Comparison of ENCODE assay signal across 24 cellular contexts in the genomic region with DNA sequence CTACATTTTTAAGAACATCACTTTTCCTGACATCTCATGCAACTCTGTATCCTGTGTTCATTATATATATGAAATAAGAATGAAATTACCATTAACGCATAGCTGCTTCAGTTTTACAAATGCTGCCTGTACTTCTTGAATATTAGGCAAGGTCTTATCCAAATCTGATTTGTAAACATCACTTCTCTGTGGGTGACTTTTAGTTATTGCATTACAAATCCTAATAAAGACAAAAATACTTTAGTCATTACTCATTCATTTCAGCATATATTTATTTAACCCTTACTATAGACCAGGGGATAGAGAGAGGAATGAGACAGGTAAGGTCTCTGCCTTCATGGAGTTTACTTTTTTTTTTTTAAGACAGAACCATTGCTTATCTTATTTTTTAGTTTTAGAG. TPM values are rescaled to one million over a fixed set of nuclear protein-coding genes. Genes with fewer than 3 reads are reported as not detected.
DNase-seq lines count a peak whose midpoint lies in the region; ATAC-seq, FAIRE-seq and TF ChIP-seq lines count a peak whose summit lies in the region.
"Had no signal": no experiment of that assay in that cellular context is flagged by ENCODE, and none has a peak within 500 bp of the region (broad histone marks: within the 10 kb centered on the region; RNA-seq: fewer than 3 reads in every experiment).

No MANE protein-coding gene starts in this region.

- H3K4me2 ChIP-seq in fibroblast of lung (ENCODE audit: extremely low read depth, insufficient read depth, low read length) = no peak overlapping the region

- H3K27me3 ChIP-seq in fibroblast of lung (ENCODE audit: control insufficient read depth, insufficient read depth, low read length) (no peaks in the 10 kb centered on the region), psoas muscle (ENCODE audit: insufficient read depth in 3 of 3, low read length in 2 of 3) (no peaks in the 10 kb centered on the region)
- H3K27me3 ChIP-seq: heart left ventricle, right lobe of liver had no signal

- WGBS in psoas muscle, 3 donors = 93 to 98% (median 97%) methylated on average over 1 of the region's 1 CpG

- H3K9me3 ChIP-seq in fibroblast of lung (ENCODE audit: control insufficient read depth, insufficient read depth, low read depth, low read length) (no peaks in the 10 kb centered on the region), psoas muscle (no peaks in the 10 kb centered on the region), kidney (ENCODE audit: control insufficient read depth in 1 of 2, low read length in 2 of 2) (no peaks in the 10 kb centered on the region)
- H3K9me3 ChIP-seq: left ventricle myocardium inferior had no signal

- FAIRE-seq in RCC 7860 (lab: Jason Lieb, UNC) = no peak
- FAIRE-seq in kidney (lab: Jason Lieb, UNC) = no peak

- H3K36me3 ChIP-seq in fibroblast of lung (ENCODE audit: control insufficient read depth, insufficient read depth, low read length) (peaks cover 16% of the 10 kb centered on the region), psoas muscle (ENCODE audit: insufficient read depth in 1 of 2, low read depth in 1 of 2) (peaks cover 17 to 90% of the 10 kb centered on the region in 2 donors), kidney (ENCODE audit: control insufficient read depth in 1 of 2, insufficient read depth in 2 of 2, low read length in 2 of 2) (peaks cover 41 to 72% of the 10 kb centered on the region in 2 donors)

- ATAC-seq in psoas muscle = no peak

- H3K9ac ChIP-seq in fibroblast of lung (ENCODE audit: insufficient read depth, low read length) (no peak overlapping the region), kidney (ENCODE audit: low read length in 2 of 2) (no peak overlapping the region)
- H3K9ac ChIP-seq: parathyroid adenoma had no signal

- TF ChIP-seq CTCF in fibroblast of lung (conservative IDR thresholded peaks at IDR 0.05 in 1 of 2, IDR thresholded peaks at IDR 0.05 in 1 of 2; ENCODE audit: low read depth in 1 of 2, low read length in 2 of 2) (no peak), psoas muscle (IDR thresholded peaks at IDR 0.05) (no peak), kidney (IDR thresholded peaks at IDR 0.05; ENCODE audit: borderline replicate concordance, extremely low read depth, insufficient read depth) (no peak)

- H3K79me2 ChIP-seq in fibroblast of lung (ENCODE audit: control insufficient read depth, insufficient read depth, low read length) = no peaks in the 10 kb centered on the region
- H3K79me2 ChIP-seq: parathyroid adenoma had no signal

- no peak overlapping the region for H2AFZ ChIP-seq in fibroblast of lung (ENCODE audit: low read length)
- H2AFZ ChIP-seq: parathyroid adenoma had no signal

- no peaks in the 10 kb centered on the region for H4K20me1 ChIP-seq in fibroblast of lung (ENCODE audit: control insufficient read depth, extremely low read depth, insufficient read depth, low read length)

- H3K4me3 ChIP-seq in fibroblast of lung (replicated peaks in 1 of 4; ENCODE audit: control extremely low read depth in 1 of 4, insufficient read depth in 1 of 4, low read depth in 3 of 4, low read length in 4 of 4) (no peak overlapping the region), psoas muscle (no peak overlapping the region), kidney (ENCODE audit: low read length in 2 of 2) (no peak overlapping the region)
- H3K4me3 ChIP-seq: heart left ventricle, left ventricle myocardium inferior, right lobe of liver had no signal

- no peak overlapping the region for H3K27ac ChIP-seq in fibroblast of lung (ENCODE audit: insufficient read depth, low read length)
- H3K27ac ChIP-seq in psoas muscle = peak overlapping the region; percentile 72
- H3K27ac ChIP-seq in kidney (ENCODE audit: low read depth in 2 of 2, low read length in 2 of 2) = no peak overlapping the region
- H3K27ac ChIP-seq: parathyroid adenoma, right lobe of liver had no signal

- DNase-seq in ELR (ENCODE audit: low read depth) (peak; percentile 58), RCC 7860 (ENCODE audit: low spot score) (peak; percentile 8), fibroblast of lung (ENCODE audit: low read depth in 2 of 2) (peak; percentile 16 to 36), psoas muscle (no peak), kidney (no peak), NCI-H2107 (lab: John Stamatoyannopoulos, UW) (no peak), NCI-H446 (lab: John Stamatoyannopoulos, UW) (no peak)
- DNase-seq: activated CD4-positive, CD25-positive, alpha-beta regulatory T cell; activated naive CD4-positive, alpha-beta T cell; activated T-cell treated with anti-CD3 and anti-CD28 coated beads for 4 hours; CD4-positive, alpha-beta memory T cell; DMS153; GF-D8; KG1; midbrain; natural killer cell; NCI-H1694; NCI-H526 treated with DMSO at 0.1 percent for 48 hours; right lobe of liver; SHP77 treated with DMSO at 0.1 percent for 48 hours; substantia nigra had no signal

- peaks cover 9% of the 10 kb centered on the region for H3K4me1 ChIP-seq in fibroblast of lung (ENCODE audit: control insufficient read depth, extremely low read depth, insufficient read depth, low read length)
- peaks cover 25% of the 10 kb centered on the region for H3K4me1 ChIP-seq in psoas muscle
- no peaks in the 10 kb centered on the region for H3K4me1 ChIP-seq in kidney (ENCODE audit: control insufficient read depth in 1 of 2, insufficient read depth in 1 of 2, low read depth in 1 of 2, low read length in 2 of 2)
- H3K4me1 ChIP-seq: parathyroid adenoma had no signal

- intact Hi-C loops in psoas muscle (cut with DNase I) = loop anchor here (5.0 kb wide), 1 partner anchor 38 kb away; a partner anchor contains a TSS
- intact Hi-C loops in kidney (cut with DNase I) = no loop called here

RNA-seq across cellular contexts. Expression of a gene that starts 36.8 kb away (rescaled TPM):
- 13.6 and 17.3 TPM in 2 replicates for total RNA-seq in fibroblast of lung
- 24.0 and 44.6 TPM in 2 replicates for polyA plus RNA-seq in fibroblast of lung
- polyA plus RNA-seq in fibroblast of lung (2012) = 12.4 and 23.1 TPM in 2 replicates
- polyA minus RNA-seq in fibroblast of lung (ENCODE audit: low replicate concordance) = 6.3 and 16.5 TPM in 2 replicates
- total RNA-seq in psoas muscle = 10 to 100 TPM; 22.1 to 52.3 (median 37.1) TPM
- polyA plus RNA-seq in psoas muscle = 10 to 100 TPM; 15.0 to 42.9 (median 16.9) TPM
- total RNA-seq in kidney = 70.4 TPM
- 26.2 TPM for polyA plus RNA-seq in kidney (ENCODE audit: insufficient read depth, low read depth, low replicate concordance)

RNA-seq across cellular contexts. Expression of a gene that starts 51.0 kb away (rescaled TPM):
- 20.5 and 25.1 TPM in 2 replicates for total RNA-seq in fibroblast of lung
- polyA plus RNA-seq in fibroblast of lung = 7.1 and 8.9 TPM in 2 replicates
- polyA plus RNA-seq in fibroblast of lung (2012) = 6.3 and 8.6 TPM in 2 replicates
- 4.0 and 6.2 TPM in 2 replicates for polyA minus RNA-seq in fibroblast of lung (ENCODE audit: low replicate concordance)
- total RNA-seq in psoas muscle = 10 to 100 TPM; 13.5 to 27.5 (median 25.2) TPM
- polyA plus RNA-seq in psoas muscle = 10 to 100 TPM; 12.4 to 64.2 (median 13.5) TPM
- total RNA-seq in kidney = 23.7 TPM
- 11.4 TPM for polyA plus RNA-seq in kidney (ENCODE audit: insufficient read depth, low read depth, low replicate concordance)

Comparison
In these comparisons a context has a peak if more than half of its experiments do, and no peak if none do; other contexts are left out.
1. DNase-seq: peak in ELR (single experiment), RCC 7860 (single experiment) and fibroblast of lung (2 of 2); none in psoas muscle (0 of 2), kidney (single experiment), NCI-H2107 (single experiment) and NCI-H446 (0 of 2).